1 cellular context compared by ENCODE assay signal in the genomic region with DNA sequence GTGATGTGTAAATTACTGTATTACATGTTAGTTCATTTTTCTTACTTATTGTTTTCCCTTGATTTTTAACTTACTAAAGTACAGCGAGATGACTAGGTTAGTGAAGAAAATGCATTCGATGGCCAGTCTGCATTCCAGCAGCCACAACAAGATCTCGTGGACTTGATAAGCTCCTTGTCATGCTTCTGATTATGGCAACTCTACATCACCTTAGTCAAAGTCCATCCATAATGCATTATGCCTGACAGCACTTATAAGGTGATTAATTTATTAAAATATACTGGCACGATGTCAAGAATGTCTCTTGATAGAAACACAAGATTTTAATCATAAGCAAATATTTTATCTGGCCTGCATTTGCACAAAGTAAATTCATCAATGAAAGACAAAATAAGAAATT.
TF ChIP-seq lines count a peak whose summit lies in the region.

No MANE protein-coding gene starts in this region.

TF ChIP-seq in SK-N-SH treated with all-trans-retinoic acid at 6 μM for 48 hours, 23 proteins besides CTCF, POLR2A, EP300 and RAD21 (continued from another document):
- TF ChIP-seq, protein P1, sequence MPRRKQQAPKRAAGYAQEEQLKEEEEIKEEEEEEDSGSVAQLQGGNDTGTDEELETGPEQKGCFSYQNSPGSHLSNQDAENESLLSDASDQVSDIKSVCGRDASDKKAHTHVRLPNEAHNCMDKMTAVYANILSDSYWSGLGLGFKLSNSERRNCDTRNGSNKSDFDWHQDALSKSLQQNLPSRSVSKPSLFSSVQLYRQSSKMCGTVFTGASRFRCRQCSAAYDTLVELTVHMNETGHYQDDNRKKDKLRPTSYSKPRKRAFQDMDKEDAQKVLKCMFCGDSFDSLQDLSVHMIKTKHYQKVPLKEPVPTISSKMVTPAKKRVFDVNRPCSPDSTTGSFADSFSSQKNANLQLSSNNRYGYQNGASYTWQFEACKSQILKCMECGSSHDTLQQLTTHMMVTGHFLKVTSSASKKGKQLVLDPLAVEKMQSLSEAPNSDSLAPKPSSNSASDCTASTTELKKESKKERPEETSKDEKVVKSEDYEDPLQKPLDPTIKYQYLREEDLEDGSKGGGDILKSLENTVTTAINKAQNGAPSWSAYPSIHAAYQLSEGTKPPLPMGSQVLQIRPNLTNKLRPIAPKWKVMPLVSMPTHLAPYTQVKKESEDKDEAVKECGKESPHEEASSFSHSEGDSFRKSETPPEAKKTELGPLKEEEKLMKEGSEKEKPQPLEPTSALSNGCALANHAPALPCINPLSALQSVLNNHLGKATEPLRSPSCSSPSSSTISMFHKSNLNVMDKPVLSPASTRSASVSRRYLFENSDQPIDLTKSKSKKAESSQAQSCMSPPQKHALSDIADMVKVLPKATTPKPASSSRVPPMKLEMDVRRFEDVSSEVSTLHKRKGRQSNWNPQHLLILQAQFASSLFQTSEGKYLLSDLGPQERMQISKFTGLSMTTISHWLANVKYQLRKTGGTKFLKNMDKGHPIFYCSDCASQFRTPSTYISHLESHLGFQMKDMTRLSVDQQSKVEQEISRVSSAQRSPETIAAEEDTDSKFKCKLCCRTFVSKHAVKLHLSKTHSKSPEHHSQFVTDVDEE (CRISPR knock-in tag; IDR thresholded peaks at IDR 0.05), result peak; percentile 64; the same call in 1 of the 2 replicates
- TF ChIP-seq ESRRG (CRISPR knock-in tag; IDR thresholded peaks at IDR 0.05) (no peak), ZNF70 (CRISPR knock-in tag; IDR thresholded peaks at IDR 0.05) (no peak), RARB (CRISPR knock-in tag; IDR thresholded peaks at IDR 0.05) (no peak), ARNTL (CRISPR knock-in tag; IDR thresholded peaks at IDR 0.05; ENCODE audit: borderline replicate concordance, low read depth) (no peak), CSDC2 (CRISPR knock-in tag; IDR thresholded peaks at IDR 0.05) (no peak)
